1 cellular context compared by ENCODE assay signal in the genomic region with DNA sequence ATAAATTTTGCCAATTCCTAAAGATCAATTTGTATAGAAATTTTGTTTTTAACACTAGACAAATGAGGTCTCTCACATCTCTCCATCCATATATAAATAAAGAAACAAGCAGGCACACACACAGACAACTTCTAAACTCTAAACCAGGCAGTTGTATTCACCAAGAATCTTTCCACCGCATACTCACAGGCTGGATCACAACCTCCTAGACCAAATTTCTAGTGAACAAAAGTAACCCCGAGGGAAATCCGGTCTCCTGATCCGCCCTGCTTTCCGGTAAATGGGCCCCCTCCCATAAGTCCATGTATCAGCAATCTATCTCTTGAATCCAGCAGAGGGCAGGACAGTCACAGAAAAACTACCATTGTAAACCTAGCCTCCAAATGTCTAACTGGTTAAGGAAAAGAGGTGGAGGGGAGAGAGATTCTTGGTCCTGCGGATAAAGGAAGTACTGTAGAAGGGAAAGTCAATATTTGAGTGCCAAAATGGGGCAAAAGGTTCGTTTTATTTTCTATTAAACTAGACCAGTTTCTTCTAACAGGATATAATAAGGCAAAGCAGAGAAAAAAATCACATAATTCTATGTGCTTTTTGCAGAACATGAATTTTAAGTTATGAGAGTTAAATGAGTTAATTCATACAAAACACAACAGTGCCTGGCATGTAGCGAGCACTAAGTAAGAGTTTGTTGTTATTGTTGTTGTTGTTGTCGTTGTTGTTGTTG.
TF ChIP-seq lines count a peak whose summit lies in the region.

No MANE protein-coding gene starts in this region.

TF ChIP-seq in H1, 55 proteins besides CTCF, POLR2A, EP300 and RAD21:
- TF ChIP-seq MAFK (IDR thresholded peaks at IDR 0.05; ENCODE audit: low read depth, low read length) (peak; percentile 10; the same call in 1 of the 2 replicates), CREB1 (IDR thresholded peaks at IDR 0.05) (no peak), TAF1 (IDR thresholded peaks at IDR 0.05; ENCODE audit: low read depth, low read length) (0 out of 2 replicates have a peak, but pooled peaks have one; percentile 21), YY1 (IDR thresholded peaks at IDR 0.05; ENCODE audit: low read depth, low read length) (0 out of 2 replicates have a peak, but pooled peaks have one; percentile 47)
